In genomic region chr9:136956604-136957003, GRCh38 we compare ENCODE assay signal across 1 cellular context.
TF ChIP-seq lines count a peak whose summit lies in the region.

No MANE protein-coding gene starts in this region.

TF ChIP-seq in IMR-90, 13 proteins besides CTCF, POLR2A, EP300 and RAD21:
- TF ChIP-seq BHLHE40 (IDR thresholded peaks at IDR 0.05; ENCODE audit: low read depth, low read length), result no peak
- TF ChIP-seq CHD1 (IDR thresholded peaks at IDR 0.05; ENCODE audit: low read depth, low read length), result no peak
- no peak for TF ChIP-seq USF2 (IDR thresholded peaks at IDR 0.05; ENCODE audit: low read depth, low read length)
- TF ChIP-seq MAZ (IDR thresholded peaks at IDR 0.05; ENCODE audit: borderline replicate concordance, low read depth, low read length), result no peak
- TF ChIP-seq RCOR1 (IDR thresholded peaks at IDR 0.05; ENCODE audit: insufficient replicate concordance, low read length), result no peak
